Comparison of ENCODE assay signal across 1 cellular context in genomic region chr22:22710719-22711531, GRCh38.
A peak's percentile ranks its signal among the peaks of the same experiment; 100 is the strongest.
TF ChIP-seq lines count a peak whose summit lies in the region.

No MANE protein-coding gene starts in this region.

TF ChIP-seq in K562, 482 proteins besides CTCF, POLR2A, EP300 and RAD21 (continued from another document):
- TF ChIP-seq ATF3 (IDR thresholded peaks at IDR 0.05) = no peak
- peak; percentile 43; the same call in 1 of the 2 replicates for TF ChIP-seq ATF3 (CRISPR knock-in tag; conservative IDR thresholded peaks at IDR 0.05)
- no peak for TF ChIP-seq POLR2H (tag; IDR thresholded peaks at IDR 0.05; ENCODE audit: low read depth)
- no peak for TF ChIP-seq LCOR (CRISPR knock-in tag; IDR thresholded peaks at IDR 0.05)
- peak; percentile 3; the same call in 1 of the 2 replicates for TF ChIP-seq CBFA2T2 (conservative IDR thresholded peaks at IDR 0.05)
- TF ChIP-seq IRF2 (CRISPR knock-in tag; IDR thresholded peaks at IDR 0.05) = no peak
- TF ChIP-seq BCL6 (CRISPR knock-in tag; IDR thresholded peaks at IDR 0.05) = no peak
- TF ChIP-seq GATAD2A (IDR thresholded peaks at IDR 0.05) = peak; percentile 86
- TF ChIP-seq FOXK1 (CRISPR knock-in tag; IDR thresholded peaks at IDR 0.05; ENCODE audit: borderline replicate concordance) = no peak
- peak; percentile 95 for TF ChIP-seq RB1 (IDR thresholded peaks at IDR 0.05; ENCODE audit: low read depth)
- no peak for TF ChIP-seq PHB2 (IDR thresholded peaks at IDR 0.05; ENCODE audit: low read depth)
- no peak for TF ChIP-seq KLF13 (tag; IDR thresholded peaks at IDR 0.05; ENCODE audit: borderline replicate concordance, low read depth)
- TF ChIP-seq TOE1 (IDR thresholded peaks at IDR 0.05; ENCODE audit: borderline replicate concordance) = no peak
- no peak for TF ChIP-seq TOE1 (CRISPR knock-in tag; IDR thresholded peaks at IDR 0.05; ENCODE audit: borderline replicate concordance, low read depth)
- TF ChIP-seq, protein P1, sequence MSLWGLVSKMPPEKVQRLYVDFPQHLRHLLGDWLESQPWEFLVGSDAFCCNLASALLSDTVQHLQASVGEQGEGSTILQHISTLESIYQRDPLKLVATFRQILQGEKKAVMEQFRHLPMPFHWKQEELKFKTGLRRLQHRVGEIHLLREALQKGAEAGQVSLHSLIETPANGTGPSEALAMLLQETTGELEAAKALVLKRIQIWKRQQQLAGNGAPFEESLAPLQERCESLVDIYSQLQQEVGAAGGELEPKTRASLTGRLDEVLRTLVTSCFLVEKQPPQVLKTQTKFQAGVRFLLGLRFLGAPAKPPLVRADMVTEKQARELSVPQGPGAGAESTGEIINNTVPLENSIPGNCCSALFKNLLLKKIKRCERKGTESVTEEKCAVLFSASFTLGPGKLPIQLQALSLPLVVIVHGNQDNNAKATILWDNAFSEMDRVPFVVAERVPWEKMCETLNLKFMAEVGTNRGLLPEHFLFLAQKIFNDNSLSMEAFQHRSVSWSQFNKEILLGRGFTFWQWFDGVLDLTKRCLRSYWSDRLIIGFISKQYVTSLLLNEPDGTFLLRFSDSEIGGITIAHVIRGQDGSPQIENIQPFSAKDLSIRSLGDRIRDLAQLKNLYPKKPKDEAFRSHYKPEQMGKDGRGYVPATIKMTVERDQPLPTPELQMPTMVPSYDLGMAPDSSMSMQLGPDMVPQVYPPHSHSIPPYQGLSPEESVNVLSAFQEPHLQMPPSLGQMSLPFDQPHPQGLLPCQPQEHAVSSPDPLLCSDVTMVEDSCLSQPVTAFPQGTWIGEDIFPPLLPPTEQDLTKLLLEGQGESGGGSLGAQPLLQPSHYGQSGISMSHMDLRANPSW (CRISPR knock-in tag; IDR thresholded peaks at IDR 0.05) = peak; percentile 42
- peak; percentile 43 for TF ChIP-seq NUFIP1 (IDR thresholded peaks at IDR 0.05; ENCODE audit: partially characterized antibody)
- TF ChIP-seq, protein P2, sequence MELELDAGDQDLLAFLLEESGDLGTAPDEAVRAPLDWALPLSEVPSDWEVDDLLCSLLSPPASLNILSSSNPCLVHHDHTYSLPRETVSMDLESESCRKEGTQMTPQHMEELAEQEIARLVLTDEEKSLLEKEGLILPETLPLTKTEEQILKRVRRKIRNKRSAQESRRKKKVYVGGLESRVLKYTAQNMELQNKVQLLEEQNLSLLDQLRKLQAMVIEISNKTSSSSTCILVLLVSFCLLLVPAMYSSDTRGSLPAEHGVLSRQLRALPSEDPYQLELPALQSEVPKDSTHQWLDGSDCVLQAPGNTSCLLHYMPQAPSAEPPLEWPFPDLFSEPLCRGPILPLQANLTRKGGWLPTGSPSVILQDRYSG (tag; conservative IDR thresholded peaks at IDR 0.05; ENCODE audit: low read depth) = no peak
- TF ChIP-seq SMARCB1 (IDR thresholded peaks at IDR 0.05; ENCODE audit: insufficient read length, low read depth) = peak; percentile 97
- TF ChIP-seq ARID2 (IDR thresholded peaks at IDR 0.05) = no peak
- no peak for TF ChIP-seq MTA1 (IDR thresholded peaks at IDR 0.05; ENCODE audit: borderline replicate concordance)
- TF ChIP-seq MYBL2 (IDR thresholded peaks at IDR 0.05; ENCODE audit: low read depth) = no peak
- TF ChIP-seq MYBL2 (CRISPR knock-in tag; IDR thresholded peaks at IDR 0.05; ENCODE audit: borderline replicate concordance) = no peak
- TF ChIP-seq, protein P3, sequence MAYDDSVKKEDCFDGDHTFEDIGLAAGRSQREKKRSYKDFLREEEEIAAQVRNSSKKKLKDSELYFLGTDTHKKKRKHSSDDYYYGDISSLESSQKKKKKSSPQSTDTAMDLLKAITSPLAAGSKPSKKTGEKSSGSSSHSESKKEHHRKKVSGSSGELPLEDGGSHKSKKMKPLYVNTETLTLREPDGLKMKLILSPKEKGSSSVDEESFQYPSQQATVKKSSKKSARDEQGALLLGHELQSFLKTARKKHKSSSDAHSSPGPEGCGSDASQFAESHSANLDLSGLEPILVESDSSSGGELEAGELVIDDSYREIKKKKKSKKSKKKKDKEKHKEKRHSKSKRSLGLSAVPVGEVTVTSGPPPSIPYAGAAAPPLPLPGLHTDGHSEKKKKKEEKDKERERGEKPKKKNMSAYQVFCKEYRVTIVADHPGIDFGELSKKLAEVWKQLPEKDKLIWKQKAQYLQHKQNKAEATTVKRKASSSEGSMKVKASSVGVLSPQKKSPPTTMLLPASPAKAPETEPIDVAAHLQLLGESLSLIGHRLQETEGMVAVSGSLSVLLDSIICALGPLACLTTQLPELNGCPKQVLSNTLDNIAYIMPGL (CRISPR knock-in tag; IDR thresholded peaks at IDR 0.05) = peak; percentile 84; the same call in 1 of the 2 replicates
- peak; percentile 38; the same call in 1 of the 2 replicates for TF ChIP-seq FOXJ2 (tag; IDR thresholded peaks at IDR 0.05)
- TF ChIP-seq CBX3 (IDR thresholded peaks at IDR 0.05; ENCODE audit: borderline replicate concordance in 1 of 2, low read length in 2 of 2) = 0 out of 3 replicates have a peak, but pooled peaks of 1 of the 2 experiments have one; percentile 13
